Comparison of ENCODE assay signal across 6 cellular contexts in genomic region chr5:85395526-85395925, GRCh38.
"Had no signal": no experiment of that assay in that cellular context is flagged by ENCODE, and none has a peak within 500 bp of the region (broad histone marks: within the 10 kb centered on the region; RNA-seq: fewer than 3 reads in every experiment).

No MANE protein-coding gene starts in this region.

- H3K4me1 Mint-ChIP-seq: IgD-negative memory B cell had no signal

- H3K4me1 ChIP-seq: HAP-1 had no signal

- DNase-seq: GM23248, GOT3, H7, KBM-7 had no signal

- H3K4me3 ChIP-seq: GM23248, HAP-1 had no signal

- H3K9ac ChIP-seq: GM23248 had no signal

- H3K27ac ChIP-seq: GM23248 had no signal

- H3K27ac Mint-ChIP-seq: IgD-negative memory B cell had no signal

- H3K36me3 ChIP-seq: HAP-1 had no signal

- H3K4me3 Mint-ChIP-seq: IgD-negative memory B cell had no signal

- H3K27me3 Mint-ChIP-seq: IgD-negative memory B cell had no signal

- H2AFZ ChIP-seq: GM23248 had no signal

- H3K9me3 ChIP-seq: HAP-1 had no signal
